In genomic region chr6:104320896-104321295, GRCh38 we compare ENCODE assay signal across 22 cellular contexts.
"Had no signal": no experiment of that assay in that cellular context is flagged by ENCODE, and none has a peak within 500 bp of the region (broad histone marks: within the 10 kb centered on the region; RNA-seq: fewer than 3 reads in every experiment).

No MANE protein-coding gene starts in this region.

- H3K9me3 ChIP-seq: colonic mucosa, esophagus squamous epithelium, gastrocnemius medialis, heart right ventricle, left lung, lower lobe of right lung, mucosa of descending colon had no signal

- H3K27me3 ChIP-seq: colonic mucosa, esophagus squamous epithelium, gastrocnemius medialis, left lung had no signal

- H3K4me1 ChIP-seq: colonic mucosa, gastrocnemius medialis, left lung had no signal

- H3K4me3 ChIP-seq: colonic mucosa, esophagus squamous epithelium, gastrocnemius medialis, heart right ventricle, left lung, lower lobe of right lung, mucosa of descending colon had no signal

- DNase-seq: colonic mucosa; cortex of kidney; effector CD8-positive, alpha-beta T cell; effector memory CD8-positive, alpha-beta T cell; endodermal cell; erythroblast; esophagus squamous epithelium; foreskin fibroblast; foreskin melanocyte; gastrocnemius medialis; glutamatergic neuron; head of caudate nucleus; heart right ventricle; hippocampal formation; left cardiac atrium; left lung; left ventricle myocardium superior; lower lobe of right lung; mesenchymal stem cell; mucosa of descending colon; naive B cell had no signal

- H3K27ac ChIP-seq: colonic mucosa, epithelial cell of prostate, esophagus squamous epithelium, gastrocnemius medialis, heart right ventricle, left lung, lower lobe of right lung had no signal

- H3K36me3 ChIP-seq: colonic mucosa, esophagus squamous epithelium, gastrocnemius medialis, heart right ventricle, left lung, lower lobe of right lung had no signal
